Comparison of ENCODE assay signal across 15 cellular contexts in the genomic region with DNA sequence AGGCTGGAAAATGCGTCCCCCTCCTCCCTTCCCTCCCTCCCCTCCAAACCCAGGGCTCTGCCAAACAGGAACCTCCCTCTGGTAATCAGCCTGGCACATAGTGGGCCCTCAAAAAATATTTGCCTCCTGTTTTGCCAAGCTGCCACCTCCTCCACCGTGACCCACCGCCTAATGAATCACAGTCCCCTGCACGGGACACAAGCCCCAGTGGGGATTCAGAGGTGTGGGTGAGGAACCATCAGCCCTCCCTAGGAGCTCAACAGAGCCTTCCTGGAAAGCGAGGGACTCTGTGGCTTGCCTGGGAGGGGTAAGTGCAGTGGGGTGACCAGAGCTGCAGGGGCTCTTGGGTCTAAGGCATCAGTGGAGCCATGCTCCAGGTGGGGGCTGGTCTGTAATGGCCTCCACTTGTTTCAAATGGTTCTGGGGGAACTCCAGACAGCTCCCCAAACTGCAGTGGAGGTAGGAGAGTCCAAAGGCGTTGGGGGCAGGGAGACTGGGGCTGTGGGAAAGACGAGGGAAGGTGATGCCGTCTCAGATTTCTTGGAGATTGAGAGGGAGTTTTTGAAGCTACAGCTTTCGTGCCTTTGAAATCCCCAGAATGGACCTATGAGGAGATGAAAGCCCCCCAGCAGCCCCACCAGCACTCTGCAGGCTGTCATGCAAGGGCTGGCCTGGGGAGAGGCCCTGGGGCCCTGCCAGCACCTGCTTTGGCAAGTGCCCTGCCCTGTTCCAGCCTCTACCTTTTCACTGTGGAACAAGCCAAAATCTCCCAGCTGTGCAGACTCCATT. TPM values are rescaled to one million over a fixed set of nuclear protein-coding genes. Genes with fewer than 3 reads are reported as not detected.
DNase-seq lines count a peak whose midpoint lies in the region; ATAC-seq and TF ChIP-seq lines count a peak whose summit lies in the region.
"Had no signal": no experiment of that assay in that cellular context is flagged by ENCODE, and none has a peak within 500 bp of the region (broad histone marks: within the 10 kb centered on the region; RNA-seq: fewer than 3 reads in every experiment).

No MANE protein-coding gene starts in this region.

- H2AK5ac ChIP-seq in mesendoderm (ENCODE audit: low read length) = peak overlapping the region; percentile 30

- no peak for TF ChIP-seq EP300 in suprapubic skin (IDR thresholded peaks at IDR 0.05)

- peaks cover 6% of the 10 kb centered on the region for H3K4me1 Mint-ChIP-seq in activated CD4-positive, alpha-beta T cell treated with anti-CD3 and anti-CD28 coated beads, Interleukin-2, amount 10 ng/mL, durations not matched to agents 7 days and 5 days
- peaks cover 5% of the 10 kb centered on the region for H3K4me1 Mint-ChIP-seq in brain
- H3K4me1 Mint-ChIP-seq in stimulated activated memory B cell treated with anti-CD40 and anti-IgM and Interleukin-4, amounts not matched to agents 10 μg/mL and 1 μg/mL and 100 μg/mL, for 72 hours = no peaks in the 10 kb centered on the region

- TF ChIP-seq CTCF in brain (conservative IDR thresholded peaks at IDR 0.05) (no peak), suprapubic skin (IDR thresholded peaks at IDR 0.05) (no peak)

- H3K4ac ChIP-seq in mesendoderm (ENCODE audit: low read depth, low read length) = peak overlapping the region; percentile 49

- H3K4me3 ChIP-seq in mesendoderm (ENCODE audit: low read length) = no peak overlapping the region
- no peak overlapping the region for H3K4me3 ChIP-seq in suprapubic skin
- H3K4me3 ChIP-seq: cardiac muscle cell, thoracic aorta had no signal

- no peak overlapping the region for H3K23ac ChIP-seq in mesendoderm (ENCODE audit: low read length)

- peak overlapping the region; percentile 74 for H3K9ac ChIP-seq in mesendoderm (ENCODE audit: low read length)

- no peak overlapping the region for H3K27ac Mint-ChIP-seq in activated CD4-positive, alpha-beta T cell treated with anti-CD3 and anti-CD28 coated beads, Interleukin-2, amount 10 ng/mL, durations not matched to agents 7 days and 5 days
- no peak overlapping the region for H3K27ac Mint-ChIP-seq in brain
- no peak overlapping the region for H3K27ac Mint-ChIP-seq in stimulated activated memory B cell treated with anti-CD40 and anti-IgM and Interleukin-4, amounts not matched to agents 10 μg/mL and 1 μg/mL and 100 μg/mL, for 72 hours

- no peak overlapping the region for H3K4me3 Mint-ChIP-seq in activated CD4-positive, alpha-beta T cell treated with anti-CD3 and anti-CD28 coated beads, Interleukin-2, amount 10 ng/mL, durations not matched to agents 7 days and 5 days
- peak overlapping the region in 4 of 5 experiments; percentile 32 to 83 (median 70) for H3K4me3 Mint-ChIP-seq in brain
- no peak overlapping the region for H3K4me3 Mint-ChIP-seq in stimulated activated memory B cell treated with anti-CD40 and anti-IgM and Interleukin-4, amounts not matched to agents 10 μg/mL and 1 μg/mL and 100 μg/mL, for 72 hours
- H3K4me3 Mint-ChIP-seq: activated T-cell treated with anti-CD3 and anti-CD28 coated beads, Interleukin-2, amount 50 U/mL, for 4 hours had no signal

- H3K18ac ChIP-seq in mesendoderm (ENCODE audit: low read length) = peak overlapping the region; percentile 44

- CTCF ChIA-PET in activated CD4-positive, alpha-beta T cell treated with anti-CD3 and anti-CD28 coated beads, Interleukin-2, amount 10 ng/mL, durations not matched to agents 7 days and 5 days (lab: Charles Lee) = no interaction called here

- H4K5ac ChIP-seq in mesendoderm (ENCODE audit: low read length) = no peak overlapping the region

- H3K79me1 ChIP-seq in mesendoderm (ENCODE audit: low read length) = peaks cover 5% of the 10 kb centered on the region

- DNase-seq in activated CD4-positive, alpha-beta T cell treated with anti-CD3 and anti-CD28 coated beads, Interleukin-2, amount 10 ng/mL, durations not matched to agents 7 days and 5 days = peak; percentile 1
- DNase-seq in activated CD4-positive, alpha-beta T cell treated with anti-CD3 and anti-CD28 coated beads, Interleukin-2, amount 50 U/mL, for 48 hours = no peak
- DNase-seq in mesendoderm = no peak
- peak; percentile 41 to 50 for DNase-seq in suprapubic skin (ENCODE audit: low spot score in 2 of 2)
- DNase-seq in Kasumi-1 (lab: John Stamatoyannopoulos, UW) = no peak
- DNase-seq: activated CD4-positive, alpha-beta T cell treated with anti-CD3 and anti-CD28 coated beads, Interleukin-2, amount 50 U/mL, for 1 hour; activated T-cell treated with anti-CD3 and anti-CD28 coated beads, Interleukin-2, amount 50 U/mL, for 4 hours; CD4-positive, alpha-beta memory T cell; left ventricle myocardium superior; SHP77 had no signal

- no peak overlapping the region for H3K4me2 ChIP-seq in mesendoderm (ENCODE audit: low read length)

- peaks cover 37% of the 10 kb centered on the region for H3K27me3 Mint-ChIP-seq in activated CD4-positive, alpha-beta T cell treated with anti-CD3 and anti-CD28 coated beads, Interleukin-2, amount 10 ng/mL, durations not matched to agents 7 days and 5 days
- peaks cover 73% of the 10 kb centered on the region for H3K27me3 Mint-ChIP-seq in brain
- H3K27me3 Mint-ChIP-seq in stimulated activated memory B cell treated with anti-CD40 and anti-IgM and Interleukin-4, amounts not matched to agents 10 μg/mL and 1 μg/mL and 100 μg/mL, for 72 hours = peaks cover 72% of the 10 kb centered on the region

- ATAC-seq in stimulated activated memory B cell treated with anti-CD40 and anti-IgM and Interleukin-4, amounts not matched to agents 10 μg/mL and 1 μg/mL and 100 μg/mL, for 72 hours = no peak
- ATAC-seq in HG02970 (IDR thresholded peaks at IDR 0.05; ENCODE audit: low FRiP score, unreplicated experiment) = no peak

- no peaks in the 10 kb centered on the region for H3K36me3 Mint-ChIP-seq in activated CD4-positive, alpha-beta T cell treated with anti-CD3 and anti-CD28 coated beads, Interleukin-2, amount 10 ng/mL, durations not matched to agents 7 days and 5 days (ENCODE audit: low read depth)
- no peaks in the 10 kb centered on the region for H3K36me3 Mint-ChIP-seq in brain
- no peaks in the 10 kb centered on the region for H3K36me3 Mint-ChIP-seq in stimulated activated memory B cell treated with anti-CD40 and anti-IgM and Interleukin-4, amounts not matched to agents 10 μg/mL and 1 μg/mL and 100 μg/mL, for 72 hours
- H3K36me3 Mint-ChIP-seq: CD4-positive, alpha-beta memory T cell had no signal

- H3K27ac ChIP-seq in mesendoderm (ENCODE audit: low read depth, low read length) = peak overlapping the region; percentile 40
- no peak overlapping the region for H3K27ac ChIP-seq in suprapubic skin
- H3K27ac ChIP-seq: cardiac muscle cell, thoracic aorta had no signal

- H3K36me3 ChIP-seq in mesendoderm (ENCODE audit: control insufficient read depth, insufficient read depth, low read length) = no peaks in the 10 kb centered on the region
- H3K36me3 ChIP-seq in suprapubic skin = no peaks in the 10 kb centered on the region
- H3K36me3 ChIP-seq: cardiac muscle cell, thoracic aorta had no signal

- H2BK120ac ChIP-seq in mesendoderm (ENCODE audit: low read depth, low read length) = no peak overlapping the region

- no peaks in the 10 kb centered on the region for H3K9me3 ChIP-seq in suprapubic skin
- H3K9me3 ChIP-seq: thoracic aorta had no signal

- no peak for TF ChIP-seq POLR2A in suprapubic skin (IDR thresholded peaks at IDR 0.05)

- H3K56ac ChIP-seq in mesendoderm (ENCODE audit: low read length) = peak overlapping the region; percentile 89

- peaks cover 12% of the 10 kb centered on the region for H3K79me2 ChIP-seq in mesendoderm (ENCODE audit: control insufficient read depth, insufficient read depth, low read length)

- no CpG with 5 or more reads among the region's 9 CpGs for WGBS in mesendoderm (ENCODE audit: extremely low coverage, insufficient coverage, low lambda C conversion rate)
- 42% methylated on average over 8 of the region's 9 CpGs for WGBS in suprapubic skin

- no peak overlapping the region for H4K8ac ChIP-seq in mesendoderm (ENCODE audit: low read depth, low read length)

- no peak overlapping the region for H2BK5ac ChIP-seq in mesendoderm (ENCODE audit: low read length)

- POLR2A ChIA-PET in activated CD4-positive, alpha-beta T cell treated with anti-CD3 and anti-CD28 coated beads, Interleukin-2, amount 10 ng/mL, durations not matched to agents 7 days and 5 days (lab: Charles Lee) = no interaction called here

- H2BK15ac ChIP-seq in mesendoderm (replicated peaks; ENCODE audit: low read depth) = no peak overlapping the region

- peaks cover 2% of the 10 kb centered on the region for H3K4me1 ChIP-seq in mesendoderm (ENCODE audit: control insufficient read depth, low read depth, low read length)
- H3K4me1 ChIP-seq in suprapubic skin = peaks cover 37% of the 10 kb centered on the region

- H3K27me3 ChIP-seq in mesendoderm (ENCODE audit: insufficient read depth, low read length, poor library complexity) (peaks cover 3% of the 10 kb centered on the region), suprapubic skin (peaks cover 75% of the 10 kb centered on the region)

- H3K9me3 Mint-ChIP-seq in activated CD4-positive, alpha-beta T cell treated with anti-CD3 and anti-CD28 coated beads, Interleukin-2, amount 10 ng/mL, durations not matched to agents 7 days and 5 days = no peaks in the 10 kb centered on the region
- H3K9me3 Mint-ChIP-seq in brain = peaks cover 0 to 5% (median 0%) of the 10 kb centered on the region in 5 experiments
- H3K9me3 Mint-ChIP-seq in stimulated activated memory B cell treated with anti-CD40 and anti-IgM and Interleukin-4, amounts not matched to agents 10 μg/mL and 1 μg/mL and 100 μg/mL, for 72 hours = peaks cover 16% of the 10 kb centered on the region
- H3K9me3 Mint-ChIP-seq: activated T-cell treated with anti-CD3 and anti-CD28 coated beads, Interleukin-2, amount 50 U/mL, for 4 hours had no signal

RNA-seq across cellular contexts. Expression of gene PPP2R2C, which starts 1.0 kb away (rescaled TPM):
- total RNA-seq in activated CD4-positive, alpha-beta T cell treated with anti-CD3 and anti-CD28 coated beads, Interleukin-2, amount 10 ng/mL, durations not matched to agents 7 days and 5 days = not detected
- 48.1 TPM for polyA plus RNA-seq in brain (ENCODE audit: insufficient read depth, low read depth, low replicate concordance)
- polyA plus RNA-seq in mesendoderm (2013, experiment 1 of 2) = 48.5 TPM
- 52.5 TPM for polyA plus RNA-seq in mesendoderm (2013, experiment 2 of 2)
- total RNA-seq in suprapubic skin = 10 to 100 TPM; 42.5 to 81.5 (median 61.0) TPM
- total RNA-seq: activated T-cell treated with anti-CD3 and anti-CD28 coated beads, Interleukin-2, amount 50 U/mL, for 4 hours; cardiac muscle cell; CD4-positive, alpha-beta memory T cell had no signal
- polyA plus RNA-seq: cardiac muscle cell; CD4-positive, alpha-beta memory T cell had no signal

Comparison
In these comparisons a context has a peak if more than half of its experiments do, and no peak if none do; other contexts are left out.
1. DNase-seq: peak in activated CD4-positive, alpha-beta T cell treated with anti-CD3 and anti-CD28 coated beads, Interleukin-2, amount 10 ng/mL, durations not matched to agents 7 days and 5 days (single experiment) and suprapubic skin (2 of 2); none in activated CD4-positive, alpha-beta T cell treated with anti-CD3 and anti-CD28 coated beads, Interleukin-2, amount 50 U/mL, for 48 hours (0 of 2), mesendoderm (single experiment) and Kasumi-1 (0 of 2).
2. H3K4me3 Mint-ChIP-seq: peak in brain (4 of 5); none in activated CD4-positive, alpha-beta T cell treated with anti-CD3 and anti-CD28 coated beads, Interleukin-2, amount 10 ng/mL, durations not matched to agents 7 days and 5 days (single experiment) and stimulated activated memory B cell treated with anti-CD40 and anti-IgM and Interleukin-4, amounts not matched to agents 10 μg/mL and 1 μg/mL and 100 μg/mL, for 72 hours (single experiment).
3. RNA of gene PPP2R2C, which starts 1.0 kb away (total RNA-seq): 42.5 to 81.5 TPM in suprapubic skin; not detected in activated CD4-positive, alpha-beta T cell treated with anti-CD3 and anti-CD28 coated beads, Interleukin-2, amount 10 ng/mL, durations not matched to agents 7 days and 5 days; every median in the first group is over 10 times any median in the second.